Comparison of ENCODE assay signal across 14 cellular contexts in genomic region chr11:118263109-118263508, GRCh38. TPM values are rescaled to one million over a fixed set of nuclear protein-coding genes. Genes with fewer than 3 reads are reported as not detected.
DNase-seq lines count a peak whose midpoint lies in the region; ATAC-seq and TF ChIP-seq lines count a peak whose summit lies in the region.
"Had no signal": no experiment of that assay in that cellular context is flagged by ENCODE, and none has a peak within 500 bp of the region (broad histone marks: within the 10 kb centered on the region; RNA-seq: fewer than 3 reads in every experiment).

No MANE protein-coding gene starts in this region.

- H3K4me1 Mint-ChIP-seq in CD14-positive monocyte (peaks cover 50% of the 10 kb centered on the region), nephron (peaks cover 16% of the 10 kb centered on the region)

- H3K9me2 ChIP-seq in MM.1S (replicated peaks; ENCODE audit: insufficient read depth, low read length), result no peaks in the 10 kb centered on the region

- H3K79me2 ChIP-seq in MM.1S (ENCODE audit: low read length), result no peaks in the 10 kb centered on the region

- POLR2A ChIA-PET in HEK293T (lab: Yijun Ruan, JAX), result no interaction called here

- H3K9me3 ChIP-seq in MM.1S (replicated peaks; ENCODE audit: insufficient read depth, low read length), result no peaks in the 10 kb centered on the region
- H3K9me3 ChIP-seq in duodenal mucosa (ENCODE audit: control insufficient read depth in 1 of 2, low read length in 2 of 2), result no peaks in the 10 kb centered on the region

- H3K4me3 Mint-ChIP-seq in CD14-positive monocyte, result peak overlapping the region; percentile 92 to 100
- peak overlapping the region in 1 of 3 experiments; percentile 83 for H3K4me3 Mint-ChIP-seq in nephron

- H3K36me3 ChIP-seq in MM.1S (replicated peaks; ENCODE audit: insufficient read depth, low read length) (no peaks in the 10 kb centered on the region), duodenal mucosa (ENCODE audit: control insufficient read depth in 1 of 2, insufficient read depth in 2 of 2, low read length in 2 of 2) (peaks cover 6 to 17% of the 10 kb centered on the region in 2 donors)

- H3K27me3 Mint-ChIP-seq in CD14-positive monocyte (ENCODE audit: low read depth in 3 of 3), result peaks cover 7 to 15% (median 8%) of the 10 kb centered on the region in 3 donors
- H3K27me3 Mint-ChIP-seq in nephron (ENCODE audit: low read depth), result peaks cover 87% of the 10 kb centered on the region

- H2AFZ ChIP-seq in MM.1S (ENCODE audit: low read length), result no peak overlapping the region

- H3K27ac Mint-ChIP-seq in CD14-positive monocyte, result peak overlapping the region in 4 of 7 donors; percentile 4 to 51 (median 41)
- peak overlapping the region in 2 of 3 experiments; percentile 85 to 89 for H3K27ac Mint-ChIP-seq in nephron

- H3K27me3 ChIP-seq in MM.1S (replicated peaks; ENCODE audit: insufficient read depth, low read length) (no peaks in the 10 kb centered on the region), duodenal mucosa (ENCODE audit: control insufficient read depth in 1 of 2, insufficient read depth in 2 of 2, low read length in 2 of 2) (peaks cover 3 to 4% of the 10 kb centered on the region in 2 donors)

- CTCF ChIA-PET in HEK293T (lab: Yijun Ruan, JAX), result no interaction called here

- ATAC-seq in HG03571 (IDR thresholded peaks at IDR 0.05; ENCODE audit: unreplicated experiment), result no peak
- no peak for ATAC-seq in GM18909 (IDR thresholded peaks at IDR 0.05; ENCODE audit: poor library complexity, unreplicated experiment)
- ATAC-seq: sciatic nerve had no signal

- intact Hi-C loops in CD14-positive monocyte (cut with micrococcal nuclease), result loop anchor here in 1 of 2 donors (5.0 kb wide), 2 partner anchors 39 to 51 kb away; partner anchors contain the start of gene CD3E

- peaks cover 10% of the 10 kb centered on the region for H3F3A ChIP-seq in MM.1S (ENCODE audit: insufficient read depth, low read length)

- TF ChIP-seq CTCF in CD14-positive monocyte (IDR thresholded peaks at IDR 0.05) (no peak), MM.1S (IDR thresholded peaks at IDR 0.05; ENCODE audit: low read length) (no peak), nephron (IDR thresholded peaks at IDR 0.05; ENCODE audit: unreplicated experiment in 3 of 3) (no peak)

- H3K4me1 ChIP-seq in MM.1S (ENCODE audit: low read length), result peaks cover 11% of the 10 kb centered on the region
- peaks cover 34 to 40% of the 10 kb centered on the region in 2 donors for H3K4me1 ChIP-seq in duodenal mucosa (ENCODE audit: control insufficient read depth in 1 of 2, insufficient read depth in 2 of 2, low read length in 2 of 2)

- peak overlapping the region; percentile 69 for H3K4me2 ChIP-seq in MM.1S (ENCODE audit: low read depth, low read length)
- H3K4me2 ChIP-seq: KMS-11 had no signal

- H3K4me3 ChIP-seq in MM.1S (ENCODE audit: low read length), result peak overlapping the region; percentile 68
- H3K4me3 ChIP-seq in duodenal mucosa (ENCODE audit: low read depth in 1 of 2, low read length in 2 of 2), result peak overlapping the region; percentile 76 to 81

- H3K36me3 Mint-ChIP-seq in CD14-positive monocyte (peaks cover 30 to 38% of the 10 kb centered on the region in 2 donors), nephron (ENCODE audit: low read depth) (no peaks in the 10 kb centered on the region)

- H3K9ac ChIP-seq in MM.1S (ENCODE audit: low read length) (peak overlapping the region; percentile 52; the same call in 1 of the 2 replicates), duodenal mucosa (ENCODE audit: low read depth in 1 of 2, low read length in 2 of 2) (peak overlapping the region; percentile 43 to 77)
- H3K9ac ChIP-seq: KMS-11 had no signal

- peaks cover 0 to 10% (median 3%) of the 10 kb centered on the region in 7 donors for H3K9me3 Mint-ChIP-seq in CD14-positive monocyte
- H3K9me3 Mint-ChIP-seq in nephron, result no peaks in the 10 kb centered on the region

- H4K20me1 ChIP-seq in MM.1S (ENCODE audit: insufficient read depth, low read length), result no peaks in the 10 kb centered on the region

- DNase-seq in CD14-positive monocyte (ENCODE audit: low spot score), result no peak
- no peak for DNase-seq in MM.1S
- no peak for DNase-seq in NCI-H1105 treated with DMSO at 0.1 percent for 48 hours (lab: John Stamatoyannopoulos, UW)
- DNase-seq in HEK293T (ENCODE audit: extremely low spot score), result no peak
- DNase-seq: activated effector memory CD4-positive, alpha-beta T cell treated with Interleukin-2 at 50 U/mL for 16 hours; COR-L47; H7; NCI-H2171 had no signal

- no peak overlapping the region for H3K27ac ChIP-seq in MM.1S (ENCODE audit: low read length)
- H3K27ac ChIP-seq in duodenal mucosa (ENCODE audit: low read depth, low read length), result no peak overlapping the region
- H3K27ac ChIP-seq: KMS-11 had no signal

TF ChIP-seq in HEK293T, 16 proteins besides CTCF, POLR2A, EP300 and RAD21:
- TF ChIP-seq SUZ12 (IDR thresholded peaks at IDR 0.05) (no peak), TARDBP (IDR thresholded peaks at IDR 0.05) (no peak), PKNOX1 (IDR thresholded peaks at IDR 0.05) (no peak), FOXA1 (IDR thresholded peaks at IDR 0.05) (no peak), ARNT (IDR thresholded peaks at IDR 0.05) (no peak), FOXM1 (IDR thresholded peaks at IDR 0.05; ENCODE audit: borderline replicate concordance) (no peak), LEF1 (IDR thresholded peaks at IDR 0.05; ENCODE audit: borderline replicate concordance) (no peak), SP1 (IDR thresholded peaks at IDR 0.05) (no peak), NFRKB (IDR thresholded peaks at IDR 0.05) (no peak), L3MBTL2 (conservative IDR thresholded peaks at IDR 0.05) (no peak), HDGF (IDR thresholded peaks at IDR 0.05; ENCODE audit: borderline replicate concordance) (no peak), ZNF384 (IDR thresholded peaks at IDR 0.05) (no peak), ELF4 (IDR thresholded peaks at IDR 0.05) (no peak), FOXK2 (IDR thresholded peaks at IDR 0.05) (no peak), BHLHE40 (IDR thresholded peaks at IDR 0.05; ENCODE audit: borderline replicate concordance) (no peak)

RNA-seq across cellular contexts. Expression of gene MPZL2, which starts 1.0 kb away (rescaled TPM):
- polyA plus RNA-seq in CD14-positive monocyte, result 10 to 100 TPM in 1 of 2 donors, 1 to 10 TPM in 1; 8.0 to 18.6 TPM

RNA-seq across cellular contexts. Expression of gene MPZL3, which starts 10.9 kb away (rescaled TPM):
- 1 to 10 TPM; 4.2 to 8.5 TPM for polyA plus RNA-seq in CD14-positive monocyte

RNA-seq across cellular contexts. Expression of gene JAML, which starts 38.3 kb away (rescaled TPM):
- polyA plus RNA-seq in CD14-positive monocyte, result 100 to 1,000 TPM; 748 to 968 TPM

RNA-seq across cellular contexts. Expression of gene CD3E, which starts 41.4 kb away (rescaled TPM):
- 1 to 10 TPM; 1.5 to 1.6 TPM for polyA plus RNA-seq in CD14-positive monocyte
